In genomic region chr6:63458480-63459115, GRCh38 we compare ENCODE assay signal across 15 cellular contexts.
DNase-seq lines count a peak whose midpoint lies in the region; ATAC-seq and TF ChIP-seq lines count a peak whose summit lies in the region.
"Had no signal": no experiment of that assay in that cellular context is flagged by ENCODE, and none has a peak within 500 bp of the region (broad histone marks: within the 10 kb centered on the region; RNA-seq: fewer than 3 reads in every experiment).

No MANE protein-coding gene starts in this region.

- H3K4me3 ChIP-seq in mucosa of descending colon (no peak overlapping the region), coronary artery (no peak overlapping the region)
- H3K4me3 ChIP-seq in naive thymus-derived CD4-positive, alpha-beta T cell (ENCODE audit: low read length), result no peak overlapping the region
- H3K4me3 ChIP-seq: BLaER1, prostate gland, suprapubic skin had no signal

- H3K9me3 ChIP-seq in mucosa of descending colon, result no peaks in the 10 kb centered on the region
- H3K9me3 ChIP-seq in naive thymus-derived CD4-positive, alpha-beta T cell (ENCODE audit: control insufficient read depth in 2 of 3, low read length in 3 of 3), result no peaks in the 10 kb centered on the region
- H3K9me3 ChIP-seq: BLaER1, prostate gland, suprapubic skin had no signal

- no peaks in the 10 kb centered on the region for H3K9me3 Mint-ChIP-seq in naive thymus-derived CD4-positive, alpha-beta T cell
- H3K9me3 Mint-ChIP-seq: memory B cell had no signal

- CTCF ChIA-PET in naive thymus-derived CD4-positive, alpha-beta T cell (lab: Charles Lee), result no interaction called here

- POLR2A ChIA-PET in naive thymus-derived CD4-positive, alpha-beta T cell (lab: Charles Lee), result no interaction called here

- H3K4me1 Mint-ChIP-seq in naive thymus-derived CD4-positive, alpha-beta T cell, result no peaks in the 10 kb centered on the region
- H3K4me1 Mint-ChIP-seq: memory B cell had no signal

- no peaks in the 10 kb centered on the region for H3K27me3 ChIP-seq in naive thymus-derived CD4-positive, alpha-beta T cell (ENCODE audit: control insufficient read depth in 2 of 2, insufficient read depth in 2 of 2, low read length in 2 of 2)
- H3K27me3 ChIP-seq: BLaER1, suprapubic skin had no signal

- no peaks in the 10 kb centered on the region for H3K4me1 ChIP-seq in mucosa of descending colon (ENCODE audit: low read depth)
- no peaks in the 10 kb centered on the region for H3K4me1 ChIP-seq in naive thymus-derived CD4-positive, alpha-beta T cell (ENCODE audit: control insufficient read depth in 2 of 2, insufficient read depth in 2 of 2, low read length in 2 of 2)
- H3K4me1 ChIP-seq: BLaER1, prostate gland, suprapubic skin had no signal

- no peak overlapping the region for H3K27ac ChIP-seq in coronary artery
- no peak overlapping the region for H3K27ac ChIP-seq in naive thymus-derived CD4-positive, alpha-beta T cell (ENCODE audit: low read depth, low read length)
- H3K27ac ChIP-seq: BLaER1, prostate gland, suprapubic skin had no signal

- peaks cover 0 to 10% (median 4%) of the 10 kb centered on the region in 5 donors for H3K27me3 Mint-ChIP-seq in naive thymus-derived CD4-positive, alpha-beta T cell

- no peak overlapping the region for H3K4me3 Mint-ChIP-seq in naive thymus-derived CD4-positive, alpha-beta T cell
- H3K4me3 Mint-ChIP-seq: memory B cell had no signal

- ATAC-seq in GM18858 (IDR thresholded peaks at IDR 0.05; ENCODE audit: unreplicated experiment) (peak; percentile 85), HG02571 (IDR thresholded peaks at IDR 0.05; ENCODE audit: unreplicated experiment) (peak; percentile 77), mucosa of descending colon (peak; percentile 97), GM18873 (IDR thresholded peaks at IDR 0.05; ENCODE audit: low FRiP score, unreplicated experiment) (no peak)
- ATAC-seq in naive thymus-derived CD4-positive, alpha-beta T cell, result no peak

- no peaks in the 10 kb centered on the region for H3K36me3 Mint-ChIP-seq in naive thymus-derived CD4-positive, alpha-beta T cell
- H3K36me3 Mint-ChIP-seq: memory B cell had no signal

- intact Hi-C loops in mucosa of descending colon (cut with DNase I, micrococcal nuclease), result no loop called here
- intact Hi-C loops in naive thymus-derived CD4-positive, alpha-beta T cell (cut with micrococcal nuclease), result no loop called here

- TF ChIP-seq CTCF in mucosa of descending colon (IDR thresholded peaks at IDR 0.05) (no peak), coronary artery (IDR thresholded peaks at IDR 0.05) (no peak)

- H3K27ac Mint-ChIP-seq in naive thymus-derived CD4-positive, alpha-beta T cell, result no peak overlapping the region
- H3K27ac Mint-ChIP-seq: memory B cell had no signal

- no peaks in the 10 kb centered on the region for H3K36me3 ChIP-seq in mucosa of descending colon (ENCODE audit: low read depth)
- H3K36me3 ChIP-seq in naive thymus-derived CD4-positive, alpha-beta T cell (ENCODE audit: control insufficient read depth in 2 of 3, insufficient read depth in 3 of 3, low read length in 3 of 3), result no peaks in the 10 kb centered on the region
- H3K36me3 ChIP-seq: BLaER1, prostate gland, suprapubic skin had no signal

- DNase-seq in HuH-7.5 (ENCODE audit: low spot score) (peak; percentile 58), mucosa of descending colon (no peak), globus pallidus (ENCODE audit: low spot score) (no peak), coronary artery (ENCODE audit: low spot score) (no peak)
- DNase-seq in naive thymus-derived CD4-positive, alpha-beta T cell, result no peak
- DNase-seq: activated CD4-positive, alpha-beta T cell treated with anti-CD3 and anti-CD28 coated beads, Interleukin-2, amount 50 U/mL, for 4 hours; foreskin melanocyte; NCI-H146 had no signal

Comparison
In these comparisons a context has a peak if more than half of its experiments do, and no peak if none do; other contexts are left out.
1. ATAC-seq: peak in GM18858 (single experiment), HG02571 (single experiment) and mucosa of descending colon (single experiment); none in GM18873 (single experiment) and naive thymus-derived CD4-positive, alpha-beta T cell (single experiment).